Comparison of ENCODE assay signal across 24 cellular contexts in genomic region chr1:26368486-26368885, GRCh38. TPM values are rescaled to one million over a fixed set of nuclear protein-coding genes. Genes with fewer than 3 reads are reported as not detected.
A peak's percentile ranks its signal among the peaks of the same experiment; 100 is the strongest.
DNase-seq lines count a peak whose midpoint lies in the region; FAIRE-seq and TF ChIP-seq lines count a peak whose summit lies in the region.
"Had no signal": no experiment of that assay in that cellular context is flagged by ENCODE, and none has a peak within 500 bp of the region (broad histone marks: within the 10 kb centered on the region; RNA-seq: fewer than 3 reads in every experiment).

No MANE protein-coding gene starts in this region.

- POLR2A ChIA-PET in CD4-positive, alpha-beta memory T cell (lab: Charles Lee; ENCODE audit: partially characterized antibody) = interaction anchor here (0.9 to 2.8 kb wide), 4 partner anchors 10 to 83 kb away, joined by 3 to 20 read pairs (median 5); no protein-coding TSS in a partner anchor

- H3K27me3 Mint-ChIP-seq in activated naive CD4-positive, alpha-beta T cell treated with anti-CD3 and anti-CD28 coated beads, Interleukin-2, amount 50 U/mL, for 24 hours = no peaks in the 10 kb centered on the region
- no peaks in the 10 kb centered on the region for H3K27me3 Mint-ChIP-seq in CD4-positive, alpha-beta memory T cell

- H3K36me3 ChIP-seq in CD4-positive, alpha-beta memory T cell (ENCODE audit: insufficient read depth, low read length) = no peaks in the 10 kb centered on the region
- no peaks in the 10 kb centered on the region for H3K36me3 ChIP-seq in bronchial epithelial cell (ENCODE audit: control insufficient read depth, insufficient read depth, low read length)
- H3K36me3 ChIP-seq: BLaER1 had no signal

- FAIRE-seq in HTR-8/SVneo (lab: Jason Lieb, UNC) = peak; percentile 9
- FAIRE-seq in bronchial epithelial cell (lab: Jason Lieb, UNC) = peak; percentile 36
- FAIRE-seq: GM12891, GM19239, H1 had no signal

- TF ChIP-seq CTCF in bronchial epithelial cell (IDR thresholded peaks at IDR 0.05; ENCODE audit: insufficient read depth, low read length, severe bottlenecking) = no peak

- H3K27me3 ChIP-seq in CD4-positive, alpha-beta memory T cell (ENCODE audit: insufficient read depth, low read length) = no peaks in the 10 kb centered on the region
- H3K27me3 ChIP-seq in bronchial epithelial cell (ENCODE audit: control insufficient read depth, insufficient read depth, low read length) = peaks cover 3% of the 10 kb centered on the region
- H3K27me3 ChIP-seq: BLaER1 had no signal

- peaks cover 71% of the 10 kb centered on the region for H3K4me1 ChIP-seq in CD4-positive, alpha-beta memory T cell (ENCODE audit: insufficient read depth, low read length)

- DNase-seq in activated naive CD4-positive, alpha-beta T cell treated with Interleukin-2 at 50 U/mL for 16 hours = no peak
- no peak for DNase-seq in CD4-positive, alpha-beta memory T cell
- DNase-seq in HTR-8/SVneo (ENCODE audit: insufficient read length, low spot score) = no peak
- no peak for DNase-seq in bronchial epithelial cell (ENCODE audit: low read depth)
- DNase-seq in NCI-H146 treated with DMSO at 0.1 percent for 48 hours (lab: John Stamatoyannopoulos, UW; ENCODE audit: unreplicated experiment) = no peak
- DNase-seq in iPS-NIHi11 (ENCODE audit: low spot score) = no peak
- no peak for DNase-seq in GDM1 (lab: John Stamatoyannopoulos, UW)
- DNase-seq: 8988T; CD8-positive, alpha-beta T cell; COR-L47; DMS 273 treated with DMSO at 0.1 percent for 48 hours; DMS53; DND-41; EL; H9 had no signal

- H3K4me3 ChIP-seq in CD4-positive, alpha-beta memory T cell (ENCODE audit: low read length in 2 of 2) = no peak overlapping the region
- no peak overlapping the region for H3K4me3 ChIP-seq in bronchial epithelial cell (ENCODE audit: low read depth, low read length)
- H3K4me3 ChIP-seq: BLaER1 had no signal

- H3K36me3 Mint-ChIP-seq in activated naive CD4-positive, alpha-beta T cell treated with anti-CD3 and anti-CD28 coated beads, Interleukin-2, amount 50 U/mL, for 24 hours = no peaks in the 10 kb centered on the region
- no peaks in the 10 kb centered on the region for H3K36me3 Mint-ChIP-seq in CD4-positive, alpha-beta memory T cell
- H3K36me3 Mint-ChIP-seq: CD14-positive monocyte; CD8-positive, alpha-beta T cell had no signal

- peaks cover 54% of the 10 kb centered on the region for H3K4me1 Mint-ChIP-seq in activated naive CD4-positive, alpha-beta T cell treated with anti-CD3 and anti-CD28 coated beads, Interleukin-2, amount 50 U/mL, for 24 hours
- peaks cover 38 to 75% (median 56%) of the 10 kb centered on the region in 4 donors for H3K4me1 Mint-ChIP-seq in CD4-positive, alpha-beta memory T cell

- H3K4me3 Mint-ChIP-seq in activated naive CD4-positive, alpha-beta T cell treated with anti-CD3 and anti-CD28 coated beads, Interleukin-2, amount 50 U/mL, for 24 hours = no peak overlapping the region
- H3K4me3 Mint-ChIP-seq in CD4-positive, alpha-beta memory T cell = no peak overlapping the region
- H3K4me3 Mint-ChIP-seq: CD14-positive monocyte, H9 had no signal

- peak overlapping the region; percentile 41 for H3K27ac Mint-ChIP-seq in activated naive CD4-positive, alpha-beta T cell treated with anti-CD3 and anti-CD28 coated beads, Interleukin-2, amount 50 U/mL, for 24 hours
- peak overlapping the region in 5 of 7 donors; percentile 38 to 68 (median 57) for H3K27ac Mint-ChIP-seq in CD4-positive, alpha-beta memory T cell
- H3K27ac Mint-ChIP-seq: CD8-positive, alpha-beta T cell; H9 had no signal

- CTCF ChIA-PET in CD4-positive, alpha-beta memory T cell (lab: Charles Lee; ENCODE audit: partially characterized antibody) = interaction anchor here (1.0 to 15.0 kb wide), 3 partner anchors 8 to 86 kb away, joined by 3 to 307 read pairs (median 195); partner anchors contain the start of gene SH3BGRL3

- H3K27ac ChIP-seq in CD4-positive, alpha-beta memory T cell (ENCODE audit: low read depth, low read length) = no peak overlapping the region
- H3K27ac ChIP-seq: BLaER1 had no signal

- H3K9me3 ChIP-seq in CD4-positive, alpha-beta memory T cell (ENCODE audit: control insufficient read depth in 1 of 2, low read length in 2 of 2) = no peaks in the 10 kb centered on the region
- H3K9me3 ChIP-seq: BLaER1 had no signal

- no peaks in the 10 kb centered on the region for H3K9me3 Mint-ChIP-seq in activated naive CD4-positive, alpha-beta T cell treated with anti-CD3 and anti-CD28 coated beads, Interleukin-2, amount 50 U/mL, for 24 hours
- H3K9me3 Mint-ChIP-seq in CD4-positive, alpha-beta memory T cell = peaks cover 0 to 6% (median 3%) of the 10 kb centered on the region in 8 donors
- H3K9me3 Mint-ChIP-seq: CD8-positive, alpha-beta T cell had no signal

- intact Hi-C loops in CD4-positive, alpha-beta memory T cell (cut with micrococcal nuclease) = no loop called here

RNA-seq across cellular contexts. Expression of gene ZNF683, which starts 4.1 kb away (rescaled TPM):
- total RNA-seq in CD4-positive, alpha-beta memory T cell = not detected
- polyA plus RNA-seq in CD4-positive, alpha-beta memory T cell = under 1 TPM; 0.49 to 0.63 TPM
- not detected in 2 replicates for total RNA-seq in bronchial epithelial cell
- total RNA-seq: A673, G401, H1, H9 had no signal
- polyA plus RNA-seq: AG04450, CD14-positive monocyte, H1 had no signal

RNA-seq across cellular contexts. Expression of gene CRYBG2, which starts 14.6 kb away (rescaled TPM):
- total RNA-seq in CD4-positive, alpha-beta memory T cell = 1 to 10 TPM; 5.7 to 6.7 TPM
- 1 to 10 TPM in 1 of 2 donors, under 1 TPM in 1; 0.27 to 3.8 TPM for polyA plus RNA-seq in CD4-positive, alpha-beta memory T cell
- 19.5 and 67.7 TPM in 2 replicates for total RNA-seq in bronchial epithelial cell
- total RNA-seq: A673 had no signal
- polyA plus RNA-seq: AG04450, CD14-positive monocyte had no signal

RNA-seq across cellular contexts. Expression of gene LIN28A, which starts 42.1 kb away (rescaled TPM):
- not detected for total RNA-seq in CD4-positive, alpha-beta memory T cell
- polyA plus RNA-seq in CD4-positive, alpha-beta memory T cell = not detected
- not detected in 2 replicates for total RNA-seq in bronchial epithelial cell
- total RNA-seq: CD8-positive, alpha-beta T cell had no signal
- polyA plus RNA-seq: AG04450, CD14-positive monocyte had no signal

RNA-seq across cellular contexts. Expression of gene CD52, which starts 50.7 kb away (rescaled TPM):
- total RNA-seq in CD4-positive, alpha-beta memory T cell = 1,000 to 10,000 TPM; 1,302 to 1,324 TPM
- over 10,000 TPM in 1 of 2 donors, 1,000 to 10,000 TPM in 1; 8,660 to 12,303 TPM for polyA plus RNA-seq in CD4-positive, alpha-beta memory T cell
- total RNA-seq in bronchial epithelial cell = not detected in 2 replicates
- total RNA-seq: A673 had no signal
- polyA plus RNA-seq: AG04450 had no signal
